In the genomic region with DNA sequence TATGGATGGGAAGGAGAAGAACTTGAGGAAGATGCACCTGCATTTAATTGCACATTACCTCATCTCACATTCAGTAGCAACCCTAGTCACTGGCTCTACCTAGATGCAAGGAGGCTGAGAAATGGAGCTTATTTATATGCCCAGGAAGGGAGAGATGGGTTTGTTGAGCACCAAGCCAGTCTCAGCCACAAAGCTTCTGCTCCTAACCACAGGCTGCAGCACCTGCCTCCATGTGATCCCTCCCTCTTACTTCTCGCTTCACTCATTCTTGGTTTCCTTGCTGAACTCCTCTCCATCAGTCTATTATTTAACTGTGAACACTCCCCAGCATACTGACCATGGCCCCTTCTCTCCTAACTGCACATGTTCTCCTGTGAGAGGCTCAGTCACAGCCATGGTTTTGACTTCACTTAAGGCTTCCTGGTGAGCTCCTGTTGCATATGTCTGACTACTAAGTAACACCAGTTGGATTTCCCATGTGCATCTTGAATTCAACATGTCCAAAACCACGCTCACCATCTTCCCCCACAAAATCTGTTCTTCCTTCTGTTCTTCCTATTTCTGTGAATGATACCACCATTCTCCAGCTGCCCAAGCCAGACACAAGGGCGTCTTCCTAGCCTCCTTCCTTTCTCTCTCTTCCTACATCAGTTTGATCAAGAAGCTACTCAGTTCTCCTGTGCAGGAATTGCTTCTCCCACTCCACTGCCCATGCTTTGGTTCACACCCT, we compare ENCODE assay signal across 15 cellular contexts.
DNase-seq lines count a peak whose midpoint lies in the region; ATAC-seq lines count a peak whose summit lies in the region.
"Had no signal": no experiment of that assay in that cellular context is flagged by ENCODE, and none has a peak within 500 bp of the region (broad histone marks: within the 10 kb centered on the region; RNA-seq: fewer than 3 reads in every experiment).

No MANE protein-coding gene starts in this region.

- peak overlapping the region; percentile 32 for H3K4me3 ChIP-seq in naive thymus-derived CD4-positive, alpha-beta T cell (ENCODE audit: low read length)
- H3K4me3 ChIP-seq: upper lobe of right lung had no signal

- POLR2A ChIA-PET in naive thymus-derived CD4-positive, alpha-beta T cell (lab: Charles Lee) = interaction anchor here (0.9 to 4.4 kb wide), 9 partner anchors 9 to 142 kb away, joined by 3 to 36 read pairs (median 4); partner anchors contain the start of gene AK5

- peaks cover 0 to 7% (median 0%) of the 10 kb centered on the region in 3 experiments for H3K9me3 ChIP-seq in naive thymus-derived CD4-positive, alpha-beta T cell (ENCODE audit: control insufficient read depth in 2 of 3, low read length in 3 of 3)
- H3K9me3 ChIP-seq: upper lobe of right lung had no signal

- no peaks in the 10 kb centered on the region for H3K27me3 ChIP-seq in naive thymus-derived CD4-positive, alpha-beta T cell (ENCODE audit: control insufficient read depth in 2 of 2, insufficient read depth in 2 of 2, low read length in 2 of 2)
- H3K27me3 ChIP-seq: upper lobe of right lung had no signal

- DNase-seq in activated T-cell treated with anti-CD3 and anti-CD28 coated beads, Interleukin-2, amount 50 U/mL, for 24 hours = no peak
- no peak for DNase-seq in activated T-cell treated with anti-CD3 and anti-CD28 coated beads for 4 hours
- DNase-seq in naive thymus-derived CD4-positive, alpha-beta T cell = peak in 7 of 9 donors; percentile 14 to 61 (median 44)
- DNase-seq in NCI-H146 treated with DMSO at 0.1 percent for 48 hours (lab: John Stamatoyannopoulos, UW; ENCODE audit: unreplicated experiment) = no peak
- DNase-seq in H4 (ENCODE audit: low spot score) = no peak
- DNase-seq in iPS-NIHi11 (ENCODE audit: low spot score) = no peak
- DNase-seq: cerebellar nuclear complex, DMS153, NCI-H1092 treated with DMSO at 0.1 percent for 48 hours, NCI-H526 treated with DMSO at 0.1 percent for 48 hours, Right ventricle myocardium superior, upper lobe of right lung had no signal

- no peak overlapping the region for H3K27ac ChIP-seq in naive thymus-derived CD4-positive, alpha-beta T cell (ENCODE audit: low read depth, low read length)
- H3K27ac ChIP-seq: upper lobe of right lung had no signal

- H3K9me3 Mint-ChIP-seq in activated T-cell treated with anti-CD3 and anti-CD28 coated beads, Interleukin-2, amount 50 U/mL, for 24 hours = peaks cover 25% of the 10 kb centered on the region
- peaks cover 9 to 51% (median 30%) of the 10 kb centered on the region in 11 donors for H3K9me3 Mint-ChIP-seq in naive thymus-derived CD4-positive, alpha-beta T cell

- peak; percentile 92 for ATAC-seq in GM21528 (IDR thresholded peaks at IDR 0.05; ENCODE audit: low FRiP score, unreplicated experiment)
- peak; percentile 83 for ATAC-seq in HG03159 (IDR thresholded peaks at IDR 0.05; ENCODE audit: unreplicated experiment)
- peak; percentile 81 for ATAC-seq in naive thymus-derived CD4-positive, alpha-beta T cell
- ATAC-seq: esophagus mucosa, upper lobe of right lung had no signal

- no peaks in the 10 kb centered on the region for H3K27me3 Mint-ChIP-seq in activated T-cell treated with anti-CD3 and anti-CD28 coated beads, Interleukin-2, amount 50 U/mL, for 24 hours
- H3K27me3 Mint-ChIP-seq in naive thymus-derived CD4-positive, alpha-beta T cell = peaks cover 0 to 3% (median 0%) of the 10 kb centered on the region in 5 donors

- CTCF ChIA-PET in naive thymus-derived CD4-positive, alpha-beta T cell (lab: Charles Lee) = interaction anchor here (0.7 to 1.8 kb wide), 4 partner anchors 9 to 115 kb away, joined by 3 to 7 read pairs (median 4); no protein-coding TSS in a partner anchor

- peaks cover 18 to 25% of the 10 kb centered on the region in 2 donors for H3K4me1 ChIP-seq in naive thymus-derived CD4-positive, alpha-beta T cell (ENCODE audit: control insufficient read depth in 2 of 2, insufficient read depth in 2 of 2, low read length in 2 of 2)
- H3K4me1 ChIP-seq: upper lobe of right lung had no signal

- no peak overlapping the region for H3K4me3 Mint-ChIP-seq in activated T-cell treated with anti-CD3 and anti-CD28 coated beads, Interleukin-2, amount 50 U/mL, for 24 hours
- peak overlapping the region; percentile 28 to 80 (median 65) for H3K4me3 Mint-ChIP-seq in naive thymus-derived CD4-positive, alpha-beta T cell

- H3K36me3 Mint-ChIP-seq in activated T-cell treated with anti-CD3 and anti-CD28 coated beads, Interleukin-2, amount 50 U/mL, for 24 hours (ENCODE audit: low read depth) = peaks cover 35% of the 10 kb centered on the region
- peaks cover 6 to 84% (median 81%) of the 10 kb centered on the region in 5 donors for H3K36me3 Mint-ChIP-seq in naive thymus-derived CD4-positive, alpha-beta T cell

- peak overlapping the region; percentile 18 for H3K27ac Mint-ChIP-seq in activated T-cell treated with anti-CD3 and anti-CD28 coated beads, Interleukin-2, amount 50 U/mL, for 24 hours
- peak overlapping the region in 8 of 9 donors; percentile 14 to 94 (median 80) for H3K27ac Mint-ChIP-seq in naive thymus-derived CD4-positive, alpha-beta T cell

- H3K36me3 ChIP-seq in naive thymus-derived CD4-positive, alpha-beta T cell (ENCODE audit: control insufficient read depth in 2 of 3, insufficient read depth in 3 of 3, low read length in 3 of 3) = peaks cover 0 to 12% (median 0%) of the 10 kb centered on the region in 3 experiments
- H3K36me3 ChIP-seq: upper lobe of right lung had no signal

- peaks cover 46% of the 10 kb centered on the region for H3K4me1 Mint-ChIP-seq in activated T-cell treated with anti-CD3 and anti-CD28 coated beads, Interleukin-2, amount 50 U/mL, for 24 hours (ENCODE audit: low read depth)
- H3K4me1 Mint-ChIP-seq in naive thymus-derived CD4-positive, alpha-beta T cell = peaks cover 18 to 82% (median 73%) of the 10 kb centered on the region in 7 donors

- intact Hi-C loops in naive thymus-derived CD4-positive, alpha-beta T cell (cut with micrococcal nuclease) = loop anchor here in 1 of 2 donors (1.0 kb wide), 1 partner anchor 10 kb away; no protein-coding TSS in a partner anchor

Comparison
In these comparisons a context has a peak if more than half of its experiments do, and no peak if none do; other contexts are left out.
1. DNase-seq: peak in naive thymus-derived CD4-positive, alpha-beta T cell (7 of 9); none in activated T-cell treated with anti-CD3 and anti-CD28 coated beads, Interleukin-2, amount 50 U/mL, for 24 hours (single experiment), activated T-cell treated with anti-CD3 and anti-CD28 coated beads for 4 hours (single experiment), NCI-H146 treated with DMSO at 0.1 percent for 48 hours (single experiment), H4 (single experiment) and iPS-NIHi11 (single experiment).
2. Peak in every context shown above with its lines, with median percentiles within 50 percentile points of each other: ATAC-seq.